Comparison of ENCODE assay signal across 1 cellular context in genomic region chr19:38374332-38375097, GRCh38.
A peak's percentile ranks its signal among the peaks of the same experiment; 100 is the strongest.
TF ChIP-seq lines count a peak whose summit lies in the region.

PSMD8 (plus strand) TSS chr19:38374571; CDS start chr19:38374602, 31 bp downstream.

TF ChIP-seq in HEK293, 187 proteins besides CTCF, POLR2A, EP300 and RAD21 (continued from another document):
- TF ChIP-seq ZNF513 (tag by site-specific recombination; IDR thresholded peaks at IDR 0.05) (no peak; the same call in 1 of the 2 replicates), ZNF747 (tag by site-specific recombination; IDR thresholded peaks at IDR 0.05) (no peak), ZNF629 (tag by site-specific recombination; IDR thresholded peaks at IDR 0.05) (peak; percentile 100), MYNN (tag by site-specific recombination; IDR thresholded peaks at IDR 0.05; ENCODE audit: borderline replicate concordance) (peak; percentile 54; the same call in 1 of the 2 replicates), ZNF121 (tag by site-specific recombination; IDR thresholded peaks at IDR 0.05) (peak; percentile 95), HOXD13 (CRISPR knock-in tag; IDR thresholded peaks at IDR 0.05; ENCODE audit: borderline replicate concordance) (0 out of 2 replicates have a peak, but pooled peaks have one; percentile 19), REST (tag by site-specific recombination; IDR thresholded peaks at IDR 0.05) (peak; percentile 74), ZNF518A (tag by site-specific recombination; conservative IDR thresholded peaks at IDR 0.05; ENCODE audit: low read depth) (peak; percentile 96), ZNF19 (tag by site-specific recombination; IDR thresholded peaks at IDR 0.05; ENCODE audit: low read depth) (0 out of 2 replicates have a peak, but pooled peaks have one; percentile 36), TRIM28 (IDR thresholded peaks at IDR 0.05; ENCODE audit: borderline replicate concordance, low read length) (peak; percentile 35; the same call in 1 of the 2 replicates), GLI4 (tag by site-specific recombination; IDR thresholded peaks at IDR 0.05) (no peak; the same call in 1 of the 2 replicates), ZNF354C (tag by site-specific recombination; IDR thresholded peaks at IDR 0.05; ENCODE audit: borderline replicate concordance, low read depth) (no peak), HOXA7 (CRISPR knock-in tag; IDR thresholded peaks at IDR 0.05; ENCODE audit: borderline replicate concordance) (peak; percentile 84), ZNF777 (tag by site-specific recombination; IDR thresholded peaks at IDR 0.05; ENCODE audit: borderline replicate concordance) (peak; percentile 75; the same call in 1 of the 2 replicates), ZBTB26 (tag by site-specific recombination; optimal IDR thresholded peaks at IDR 0.05) (peak; percentile 83), HIC1 (tag by site-specific recombination; IDR thresholded peaks at IDR 0.05) (peak; percentile 99), YY2 (tag by site-specific recombination; IDR thresholded peaks at IDR 0.05) (peak; percentile 98), ZNF112 (tag by site-specific recombination; IDR thresholded peaks at IDR 0.05) (no peak), ZNF221 (tag by site-specific recombination; IDR thresholded peaks at IDR 0.05; ENCODE audit: borderline replicate concordance) (peak; percentile 94; the same call in 1 of the 2 replicates)
TF ChIP-seq in HEK293: peak in this region for 102.
